Comparison of ENCODE assay signal across 1 cellular context in the genomic region with DNA sequence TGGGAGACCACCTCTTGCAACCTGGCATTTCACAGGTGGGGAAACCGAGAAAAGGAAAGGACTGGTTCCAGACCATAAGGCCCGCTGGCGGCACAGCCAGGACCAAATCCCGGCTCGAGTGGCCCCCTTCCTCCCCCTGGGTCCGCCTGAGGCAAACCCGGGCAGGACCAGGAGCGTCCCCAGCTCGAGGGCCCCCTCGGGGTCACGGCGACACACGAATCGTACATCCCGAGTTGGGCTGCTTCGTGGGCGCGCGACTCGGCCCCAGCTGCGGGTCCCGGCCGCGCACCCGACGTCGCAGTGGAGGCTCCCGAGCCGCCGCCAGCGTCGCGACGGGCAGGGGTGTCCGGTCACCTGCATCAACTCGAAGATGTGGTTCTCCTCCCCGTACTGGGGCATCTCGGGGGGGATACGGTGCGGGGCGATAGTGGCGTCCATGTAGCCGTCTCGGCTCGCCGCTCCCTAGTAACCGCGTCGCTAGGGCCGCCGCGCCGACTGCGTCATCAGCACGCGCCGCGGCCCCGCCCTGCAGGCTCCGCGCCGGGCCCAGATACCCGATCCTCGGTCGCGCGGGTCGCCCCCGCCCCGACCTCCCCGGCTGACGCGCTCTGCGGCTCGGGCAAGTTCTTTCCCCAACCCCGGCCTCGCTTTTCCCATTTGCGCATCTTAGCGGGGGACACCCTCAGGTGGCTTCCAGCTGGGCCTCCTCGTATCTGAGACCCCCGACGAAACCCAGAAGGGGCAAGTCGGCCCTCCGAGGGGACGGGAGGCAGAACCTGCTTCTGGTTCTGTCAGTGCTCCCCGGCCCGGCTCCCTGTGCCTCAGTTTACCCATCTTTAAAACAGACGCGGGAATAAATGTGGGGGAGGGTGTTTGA.
TF ChIP-seq lines count a peak whose summit lies in the region.

Gene AK8 (minus strand): TSS at position 467 of the 877 bp plus-strand sequence. CDS start 29 bp downstream, at position 438.

TF ChIP-seq in K562, 482 proteins besides CTCF, POLR2A, EP300 and RAD21 (continued from another document and continues in another):
- TF ChIP-seq ZBTB40 (IDR thresholded peaks at IDR 0.05) = peak; percentile 37; the same call in 1 of the 2 replicates
- no peak for TF ChIP-seq ZBTB40 (CRISPR knock-in tag; IDR thresholded peaks at IDR 0.05)
- no peak for TF ChIP-seq SMC3 (conservative IDR thresholded peaks at IDR 0.05; ENCODE audit: insufficient read depth, low read depth, low read length)
- no peak for TF ChIP-seq GATAD2A (IDR thresholded peaks at IDR 0.05)
- TF ChIP-seq ZNF263 (CRISPR knock-in tag; IDR thresholded peaks at IDR 0.05; ENCODE audit: borderline replicate concordance) = peak; percentile 50; the same call in 1 of the 2 replicates
- peak; percentile 74 for TF ChIP-seq ESRRA (IDR thresholded peaks at IDR 0.05; ENCODE audit: borderline replicate concordance, low read depth)
- TF ChIP-seq KLF16 (IDR thresholded peaks at IDR 0.05) = no peak
- TF ChIP-seq ZFX (CRISPR knock-in tag; IDR thresholded peaks at IDR 0.05) = peak; percentile 91
- no peak for TF ChIP-seq ZFP36 (IDR thresholded peaks at IDR 0.05; ENCODE audit: low read depth, low read length, partially characterized antibody)
- TF ChIP-seq SMAD2 (IDR thresholded peaks at IDR 0.05; ENCODE audit: low read depth, low read length) = no peak
- no peak for TF ChIP-seq XRCC3 (IDR thresholded peaks at IDR 0.05)
- TF ChIP-seq, protein P1, sequence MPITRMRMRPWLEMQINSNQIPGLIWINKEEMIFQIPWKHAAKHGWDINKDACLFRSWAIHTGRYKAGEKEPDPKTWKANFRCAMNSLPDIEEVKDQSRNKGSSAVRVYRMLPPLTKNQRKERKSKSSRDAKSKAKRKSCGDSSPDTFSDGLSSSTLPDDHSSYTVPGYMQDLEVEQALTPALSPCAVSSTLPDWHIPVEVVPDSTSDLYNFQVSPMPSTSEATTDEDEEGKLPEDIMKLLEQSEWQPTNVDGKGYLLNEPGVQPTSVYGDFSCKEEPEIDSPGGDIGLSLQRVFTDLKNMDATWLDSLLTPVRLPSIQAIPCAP (CRISPR knock-in tag; IDR thresholded peaks at IDR 0.05; ENCODE audit: borderline replicate concordance) = no peak
- TF ChIP-seq, protein P2, sequence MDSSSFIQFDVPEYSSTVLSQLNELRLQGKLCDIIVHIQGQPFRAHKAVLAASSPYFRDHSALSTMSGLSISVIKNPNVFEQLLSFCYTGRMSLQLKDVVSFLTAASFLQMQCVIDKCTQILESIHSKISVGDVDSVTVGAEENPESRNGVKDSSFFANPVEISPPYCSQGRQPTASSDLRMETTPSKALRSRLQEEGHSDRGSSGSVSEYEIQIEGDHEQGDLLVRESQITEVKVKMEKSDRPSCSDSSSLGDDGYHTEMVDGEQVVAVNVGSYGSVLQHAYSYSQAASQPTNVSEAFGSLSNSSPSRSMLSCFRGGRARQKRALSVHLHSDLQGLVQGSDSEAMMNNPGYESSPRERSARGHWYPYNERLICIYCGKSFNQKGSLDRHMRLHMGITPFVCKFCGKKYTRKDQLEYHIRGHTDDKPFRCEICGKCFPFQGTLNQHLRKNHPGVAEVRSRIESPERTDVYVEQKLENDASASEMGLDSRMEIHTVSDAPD (CRISPR knock-in tag; IDR thresholded peaks at IDR 0.05) = no peak
- TF ChIP-seq ZNF644 (tag; IDR thresholded peaks at IDR 0.05; ENCODE audit: low read depth) = no peak
- no peak for TF ChIP-seq BACH1 (tag; IDR thresholded peaks at IDR 0.05)
- TF ChIP-seq SMAD1 (IDR thresholded peaks at IDR 0.05; ENCODE audit: low read depth, low read length, partially characterized antibody) = no peak
- no peak for TF ChIP-seq SIRT6 (IDR thresholded peaks at IDR 0.05; ENCODE audit: low read depth, low read length)
- TF ChIP-seq ZNF76 (CRISPR knock-in tag; IDR thresholded peaks at IDR 0.05; ENCODE audit: borderline replicate concordance) = no peak
- peak; percentile 90 for TF ChIP-seq NFIC (IDR thresholded peaks at IDR 0.05)
- TF ChIP-seq EWSR1 (IDR thresholded peaks at IDR 0.05; ENCODE audit: borderline replicate concordance, low read depth, partially characterized antibody) = no peak
- TF ChIP-seq SRF (CRISPR knock-in tag; IDR thresholded peaks at IDR 0.05) = no peak
- no peak for TF ChIP-seq ZNF282 (CRISPR knock-in tag; IDR thresholded peaks at IDR 0.05)
- no peak for TF ChIP-seq ARNT (IDR thresholded peaks at IDR 0.05)
- TF ChIP-seq RB1 (IDR thresholded peaks at IDR 0.05; ENCODE audit: low read depth) = peak; percentile 95
- TF ChIP-seq ZNF436 (CRISPR knock-in tag; IDR thresholded peaks at IDR 0.05) = no peak
- no peak for TF ChIP-seq ZNF398 (CRISPR knock-in tag; IDR thresholded peaks at IDR 0.05)
- TF ChIP-seq GATAD2B (IDR thresholded peaks at IDR 0.05; ENCODE audit: borderline replicate concordance) = no peak
- no peak for TF ChIP-seq KLF10 (CRISPR knock-in tag; IDR thresholded peaks at IDR 0.05)
- TF ChIP-seq ZNF124 (CRISPR knock-in tag; IDR thresholded peaks at IDR 0.05) = no peak
- TF ChIP-seq ZNF311 (CRISPR knock-in tag; IDR thresholded peaks at IDR 0.05) = no peak
- TF ChIP-seq, protein P3, sequence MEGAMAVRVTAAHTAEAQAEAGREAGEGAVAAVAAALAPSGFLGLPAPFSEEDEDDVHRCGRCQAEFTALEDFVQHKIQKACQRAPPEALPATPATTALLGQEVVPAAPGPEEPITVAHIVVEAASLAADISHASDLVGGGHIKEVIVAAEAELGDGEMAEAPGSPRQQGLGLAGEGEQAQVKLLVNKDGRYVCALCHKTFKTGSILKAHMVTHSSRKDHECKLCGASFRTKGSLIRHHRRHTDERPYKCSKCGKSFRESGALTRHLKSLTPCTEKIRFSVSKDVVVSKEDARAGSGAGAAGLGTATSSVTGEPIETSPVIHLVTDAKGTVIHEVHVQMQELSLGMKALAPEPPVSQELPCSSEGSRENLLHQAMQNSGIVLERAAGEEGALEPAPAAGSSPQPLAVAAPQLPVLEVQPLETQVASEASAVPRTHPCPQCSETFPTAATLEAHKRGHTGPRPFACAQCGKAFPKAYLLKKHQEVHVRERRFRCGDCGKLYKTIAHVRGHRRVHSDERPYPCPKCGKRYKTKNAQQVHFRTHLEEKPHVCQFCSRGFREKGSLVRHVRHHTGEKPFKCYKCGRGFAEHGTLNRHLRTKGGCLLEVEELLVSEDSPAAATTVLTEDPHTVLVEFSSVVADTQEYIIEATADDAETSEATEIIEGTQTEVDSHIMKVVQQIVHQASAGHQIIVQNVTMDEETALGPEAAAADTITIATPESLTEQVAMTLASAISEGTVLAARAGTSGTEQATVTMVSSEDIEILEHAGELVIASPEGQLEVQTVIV (CRISPR knock-in tag; IDR thresholded peaks at IDR 0.05; ENCODE audit: borderline replicate concordance) = no peak
- TF ChIP-seq, protein P4, sequence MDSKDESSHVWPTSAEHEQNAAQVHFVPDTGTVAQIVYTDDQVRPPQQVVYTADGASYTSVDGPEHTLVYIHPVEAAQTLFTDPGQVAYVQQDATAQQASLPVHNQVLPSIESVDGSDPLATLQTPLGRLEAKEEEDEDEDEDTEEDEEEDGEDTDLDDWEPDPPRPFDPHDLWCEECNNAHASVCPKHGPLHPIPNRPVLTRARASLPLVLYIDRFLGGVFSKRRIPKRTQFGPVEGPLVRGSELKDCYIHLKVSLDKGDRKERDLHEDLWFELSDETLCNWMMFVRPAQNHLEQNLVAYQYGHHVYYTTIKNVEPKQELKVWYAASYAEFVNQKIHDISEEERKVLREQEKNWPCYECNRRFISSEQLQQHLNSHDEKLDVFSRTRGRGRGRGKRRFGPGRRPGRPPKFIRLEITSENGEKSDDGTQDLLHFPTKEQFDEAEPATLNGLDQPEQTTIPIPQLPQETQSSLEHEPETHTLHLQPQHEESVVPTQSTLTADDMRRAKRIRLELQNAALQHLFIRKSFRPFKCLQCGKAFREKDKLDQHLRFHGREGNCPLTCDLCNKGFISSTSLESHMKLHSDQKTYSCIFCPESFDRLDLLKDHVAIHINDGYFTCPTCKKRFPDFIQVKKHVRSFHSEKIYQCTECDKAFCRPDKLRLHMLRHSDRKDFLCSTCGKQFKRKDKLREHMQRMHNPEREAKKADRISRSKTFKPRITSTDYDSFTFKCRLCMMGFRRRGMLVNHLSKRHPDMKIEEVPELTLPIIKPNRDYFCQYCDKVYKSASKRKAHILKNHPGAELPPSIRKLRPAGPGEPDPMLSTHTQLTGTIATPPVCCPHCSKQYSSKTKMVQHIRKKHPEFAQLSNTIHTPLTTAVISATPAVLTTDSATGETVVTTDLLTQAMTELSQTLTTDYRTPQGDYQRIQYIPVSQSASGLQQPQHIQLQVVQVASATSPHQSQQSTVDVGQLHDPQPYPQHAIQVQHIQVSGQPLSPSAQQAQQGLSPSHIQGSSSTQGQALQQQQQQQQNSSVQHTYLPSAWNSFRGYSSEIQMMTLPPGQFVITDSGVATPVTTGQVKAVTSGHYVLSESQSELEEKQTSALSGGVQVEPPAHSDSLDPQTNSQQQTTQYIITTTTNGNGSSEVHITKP (IDR thresholded peaks at IDR 0.05; ENCODE audit: partially characterized antibody) = no peak
- no peak for TF ChIP-seq ZNF324 (CRISPR knock-in tag; IDR thresholded peaks at IDR 0.05)
- 0 out of 2 replicates have a peak, but pooled peaks have one; percentile 48 for TF ChIP-seq LARP7 (IDR thresholded peaks at IDR 0.05)
